ENCODE assay signal across 8 cellular contexts in genomic region chr7:103343758-103344452, GRCh38. TPM values are rescaled to one million over a fixed set of nuclear protein-coding genes. Genes with fewer than 3 reads are reported as not detected.
DNase-seq lines count a peak whose midpoint lies in the region; ATAC-seq and TF ChIP-seq lines count a peak whose summit lies in the region.

No MANE protein-coding gene starts in this region.

- peak; percentile 16 for ATAC-seq in HG02885 (IDR thresholded peaks at IDR 0.05; ENCODE audit: poor library complexity, unreplicated experiment)

- no peaks in the 10 kb centered on the region for H3K9me3 Mint-ChIP-seq in immature natural killer cell

- H3K4me1 Mint-ChIP-seq in immature natural killer cell, result peaks cover 55 to 87% of the 10 kb centered on the region in 2 donors

- H3K4me1 ChIP-seq in ascending aorta, result peaks cover 2 to 14% of the 10 kb centered on the region in 2 donors

- no peaks in the 10 kb centered on the region for H3K27me3 ChIP-seq in ascending aorta

- peaks cover 5 to 20% (median 8%) of the 10 kb centered on the region in 3 donors for H3K36me3 Mint-ChIP-seq in immature natural killer cell

- H3K9me3 ChIP-seq in ascending aorta, result no peaks in the 10 kb centered on the region

- no peak for TF ChIP-seq CTCF in ascending aorta (IDR thresholded peaks at IDR 0.05)

- intact Hi-C loops in ascending aorta (cut with DNase I), result loop anchor here (2.0 kb wide), 1 partner anchor 47 kb away; the partner anchor contains the start of gene PMPCB

- DNase-seq in activated T-cell treated with anti-CD3 and anti-CD28 coated beads for 24 hours (ENCODE audit: low read depth), result peak; percentile 15
- no peak for DNase-seq in activated T-cell treated with anti-CD3 and anti-CD28 coated beads, Interleukin-2, amount 50 U/mL, for 1 hour
- peak; percentile 41 for DNase-seq in RPMI8226
- DNase-seq in ascending aorta (ENCODE audit: low spot score in 2 of 2), result no peak
- DNase-seq in immature natural killer cell, result peak in 2 of 3 donors; percentile 5 to 6
- peak; percentile 55 for DNase-seq in stimulated activated CD4-positive, alpha-beta T cell treated with anti-CD3 and anti-CD28 coated beads, Interleukin-15, amount 100 ng/mL, for 24 hours
- DNase-seq in NCI-H2196 (lab: John Stamatoyannopoulos, UW; ENCODE audit: unreplicated experiment), result no peak

- peak overlapping the region; percentile 77 to 99 for H3K4me3 ChIP-seq in ascending aorta

- peaks cover 13 to 19% of the 10 kb centered on the region in 2 donors for H3K36me3 ChIP-seq in ascending aorta

- H3K4me3 Mint-ChIP-seq in immature natural killer cell, result peak overlapping the region; percentile 97 to 99 (median 97)

- H3K27ac Mint-ChIP-seq in immature natural killer cell, result peak overlapping the region; percentile 94 to 99 (median 98)

- peaks cover 4 to 10% (median 9%) of the 10 kb centered on the region in 3 donors for H3K27me3 Mint-ChIP-seq in immature natural killer cell (ENCODE audit: low read depth in 3 of 3)

- H3K27ac ChIP-seq in ascending aorta, result peak overlapping the region; percentile 88 to 90

RNA-seq across cellular contexts. Expression of gene DNAJC2, which starts 0.7 kb away (rescaled TPM):
- 7.6 TPM for total RNA-seq in ascending aorta
- 10 to 100 TPM in 2 of 3 donors, 1 to 10 TPM in 1; 6.8 to 23.2 (median 15.1) TPM for polyA plus RNA-seq in immature natural killer cell

RNA-seq across cellular contexts. Expression of gene PSMC2, which starts 3.5 kb away (rescaled TPM):
- 45.8 TPM for total RNA-seq in ascending aorta
- 100 to 1,000 TPM; 115 to 185 (median 126) TPM for polyA plus RNA-seq in immature natural killer cell

RNA-seq across cellular contexts. Expression of gene PMPCB, which starts 46.7 kb away (rescaled TPM):
- total RNA-seq in ascending aorta, result 35.5 TPM
- 10 to 100 TPM; 43.0 to 60.7 (median 54.8) TPM for polyA plus RNA-seq in immature natural killer cell

Comparison
In these comparisons a context has a peak if more than half of its experiments do, and no peak if none do; other contexts are left out.
1. DNase-seq: peak in activated T-cell treated with anti-CD3 and anti-CD28 coated beads for 24 hours (single experiment), RPMI8226 (single experiment), immature natural killer cell (2 of 3) and stimulated activated CD4-positive, alpha-beta T cell treated with anti-CD3 and anti-CD28 coated beads, Interleukin-15, amount 100 ng/mL, for 24 hours (single experiment); none in activated T-cell treated with anti-CD3 and anti-CD28 coated beads, Interleukin-2, amount 50 U/mL, for 1 hour (single experiment), ascending aorta (0 of 2) and NCI-H2196 (single experiment).